16 cellular contexts compared by ENCODE assay signal in the genomic region with DNA sequence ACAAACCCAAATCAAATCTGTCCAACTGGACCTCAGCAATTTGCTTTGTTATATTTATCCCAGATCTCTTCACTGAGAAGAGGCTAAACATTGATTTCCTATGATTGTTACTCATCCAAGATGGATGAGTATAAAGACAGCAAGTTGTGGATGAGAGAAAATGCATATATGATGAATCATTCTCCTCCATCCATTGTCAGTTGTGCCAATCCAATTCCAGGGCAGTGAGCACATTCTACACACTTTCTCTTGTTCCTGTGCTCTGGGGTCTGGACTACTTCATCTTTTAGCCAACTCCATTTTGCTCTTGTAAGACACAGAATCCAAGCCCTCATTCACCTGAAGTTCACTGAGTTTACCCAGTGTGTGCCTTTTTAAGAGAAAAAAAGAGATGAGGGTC.
DNase-seq lines count a peak whose midpoint lies in the region; ATAC-seq and TF ChIP-seq lines count a peak whose summit lies in the region.
"Had no signal": no experiment of that assay in that cellular context is flagged by ENCODE, and none has a peak within 500 bp of the region (broad histone marks: within the 10 kb centered on the region; RNA-seq: fewer than 3 reads in every experiment).

No MANE protein-coding gene starts in this region.

- TF ChIP-seq CTCF in cardiac fibroblast (IDR thresholded peaks at IDR 0.05; ENCODE audit: low read depth, low read length) = no peak
- TF ChIP-seq CTCF in psoas muscle (IDR thresholded peaks at IDR 0.05) = no peak

- DNase-seq in AG20443 (ENCODE audit: low spot score) (peak; percentile 65), NCI-H226 (peak; percentile 67), cardiac fibroblast (ENCODE audit: low read depth in 2 of 2) (peak; percentile 21 to 83), islet precursor cell (peak; percentile 38), psoas muscle (no peak), HPDE6-E6E7 (ENCODE audit: extremely low spot score) (no peak), GF-D8 (lab: John Stamatoyannopoulos, UW) (no peak), pons (ENCODE audit: low spot score) (no peak)
- DNase-seq: activated CD4-positive, alpha-beta memory T cell treated with anti-CD3 and anti-CD28 coated beads for 36 hours; activated T-cell treated with anti-CD3 and anti-CD28 coated beads, Interleukin-2, amount 50 U/mL, for 48 hours; NCI-H1417 treated with DMSO at 0.1 percent for 48 hours; stimulated activated naive CD4-positive, alpha-beta T cell treated with Interleukin-2 at 50 U/mL for 16 hours had no signal

- H3K9me3 ChIP-seq in psoas muscle = peaks cover 6% of the 10 kb centered on the region

- no peaks in the 10 kb centered on the region for H3K4me1 ChIP-seq in psoas muscle
- H3K4me1 ChIP-seq: BLaER1, gastroesophageal sphincter had no signal

- H3K4me3 ChIP-seq in cardiac fibroblast (replicated peaks in 1 of 2; ENCODE audit: low read depth in 2 of 2, low read length in 2 of 2) (no peak overlapping the region), psoas muscle (no peak overlapping the region)
- H3K4me3 ChIP-seq: BLaER1, gastroesophageal sphincter, GM23338, K562 had no signal

- H3K27me3 ChIP-seq in psoas muscle (ENCODE audit: insufficient read depth in 3 of 3, low read length in 2 of 3) = no peaks in the 10 kb centered on the region
- H3K27me3 ChIP-seq: BLaER1, gastroesophageal sphincter had no signal

- H3K27ac ChIP-seq in psoas muscle = no peak overlapping the region
- H3K27ac ChIP-seq: BLaER1, gastroesophageal sphincter had no signal

- no peak for ATAC-seq in psoas muscle
- ATAC-seq: gastroesophageal sphincter, K562 had no signal

- H3K36me3 ChIP-seq in psoas muscle (ENCODE audit: insufficient read depth in 1 of 2, low read depth in 1 of 2) = no peaks in the 10 kb centered on the region

- intact Hi-C loops in psoas muscle (cut with DNase I) = no loop called here

Comparison
In these comparisons a context has a peak if more than half of its experiments do, and no peak if none do; other contexts are left out.
1. DNase-seq: peak in AG20443 (single experiment), NCI-H226 (single experiment), cardiac fibroblast (2 of 2) and islet precursor cell (single experiment); none in psoas muscle (0 of 2), HPDE6-E6E7 (single experiment), GF-D8 (single experiment) and pons (single experiment).